15 cellular contexts compared by ENCODE assay signal in genomic region chr10:61732635-61733278, GRCh38.
DNase-seq lines count a peak whose midpoint lies in the region; TF ChIP-seq lines count a peak whose summit lies in the region.
"Had no signal": no experiment of that assay in that cellular context is flagged by ENCODE, and none has a peak within 500 bp of the region (broad histone marks: within the 10 kb centered on the region; RNA-seq: fewer than 3 reads in every experiment).

No MANE protein-coding gene starts in this region.

- no TSS peak for BruUV-seq in Caco-2 (replicated peaks; lab: Mats Ljungman, UMichigan)

- H3K27me3 ChIP-seq in SK-N-SH (ENCODE audit: insufficient read depth) (no peaks in the 10 kb centered on the region), Caco-2 (replicated peaks; ENCODE audit: control insufficient read depth, insufficient read depth, low read length) (no peaks in the 10 kb centered on the region)

- no peaks in the 10 kb centered on the region for H3K79me2 ChIP-seq in SK-N-SH (ENCODE audit: insufficient read depth)

- H3K9me3 Mint-ChIP-seq in Caco-2 (ENCODE audit: unreplicated experiment) = peaks cover 17% of the 10 kb centered on the region
- H3K9me3 Mint-ChIP-seq: HFFc6 had no signal

- H3F3A ChIP-seq in SK-N-SH (replicated peaks; ENCODE audit: insufficient read depth) = peaks cover 3% of the 10 kb centered on the region

- H3K9ac ChIP-seq in SK-N-SH = no peak overlapping the region

- H3K4me3 ChIP-seq in LNCaP clone FGC (ENCODE audit: low read depth, low read length) (no peak overlapping the region), SK-N-SH (ENCODE audit: low read depth in 2 of 2, low read length in 1 of 2) (no peak overlapping the region), fibroblast of villous mesenchyme (ENCODE audit: low read depth, low read length) (no peak overlapping the region), Caco-2 (ENCODE audit: low read depth, low read length) (no peak overlapping the region)
- H3K4me3 ChIP-seq: GM12878, HAP-1 had no signal

- TF ChIP-seq RAD21 in SK-N-SH (IDR thresholded peaks at IDR 0.05; ENCODE audit: low read length) = no peak

- intact Hi-C loops in Caco-2 (cut with micrococcal nuclease; ENCODE audit: unreplicated experiment) = loop anchor here (1.0 to 5.0 kb wide), 6 partner anchors 103 to 916 kb away; no protein-coding TSS in a partner anchor

- H3K36me3 Mint-ChIP-seq in Caco-2 (ENCODE audit: insufficient read depth, unreplicated experiment) = no peaks in the 10 kb centered on the region
- H3K36me3 Mint-ChIP-seq: CD8-positive, alpha-beta T cell had no signal

- no peak overlapping the region for H3K4me3 Mint-ChIP-seq in Caco-2 (ENCODE audit: unreplicated experiment)
- H3K4me3 Mint-ChIP-seq: B cell; CD8-positive, alpha-beta T cell; HFFc6 had no signal

- H3K36me3 ChIP-seq in SK-N-SH (replicated peaks in 1 of 2; ENCODE audit: control insufficient read depth in 1 of 2, insufficient read depth in 2 of 2, low read length in 1 of 2) (no peaks in the 10 kb centered on the region), Caco-2 (ENCODE audit: control insufficient read depth, insufficient read depth, low read length) (no peaks in the 10 kb centered on the region)
- H3K36me3 ChIP-seq: HAP-1 had no signal

- 45% methylated on average over 4 of the region's 4 CpGs for WGBS in SK-N-SH (ENCODE audit: low lambda C conversion rate)

- no peak overlapping the region for H3K27ac Mint-ChIP-seq in Caco-2 (ENCODE audit: unreplicated experiment)
- H3K27ac Mint-ChIP-seq: B cell; CD8-positive, alpha-beta T cell; HFFc6 had no signal

- H3K9me2 ChIP-seq in SK-N-SH = no peaks in the 10 kb centered on the region

- POLR2A ChIA-PET in SK-N-SH (lab: Yijun Ruan, JAX) (no interaction called here), Caco-2 (lab: Charles Lee) (no interaction called here)

- peaks cover 10% of the 10 kb centered on the region for H3K27me3 Mint-ChIP-seq in Caco-2 (ENCODE audit: insufficient read depth, unreplicated experiment)

- H3K4me1 ChIP-seq in SK-N-SH (ENCODE audit: control insufficient read depth in 1 of 2, insufficient read depth in 2 of 2, low read depth in 1 of 2, low read length in 1 of 2) = peaks cover 0 to 9% of the 10 kb centered on the region in 2 experiments; a peak in 1 of 4 replicates
- H3K4me1 ChIP-seq in Caco-2 = no peaks in the 10 kb centered on the region
- H3K4me1 ChIP-seq: HAP-1 had no signal

- TF ChIP-seq CTCF in 22Rv1 (IDR thresholded peaks at IDR 0.05) (no peak), LNCaP clone FGC (IDR thresholded peaks at IDR 0.05; ENCODE audit: control insufficient read depth, extremely low read depth, insufficient read depth) (no peak), SK-N-SH (IDR thresholded peaks at IDR 0.05) (no peak), fibroblast of villous mesenchyme (IDR thresholded peaks at IDR 0.05; ENCODE audit: insufficient read depth, low read depth, low read length) (no peak), Caco-2 (IDR thresholded peaks at IDR 0.05; ENCODE audit: insufficient read depth in 1 of 2, low read depth in 1 of 2, low read length in 1 of 2, severe bottlenecking in 1 of 2, unreplicated experiment in 1 of 2) (no peak)

- no peaks in the 10 kb centered on the region for H4K20me1 ChIP-seq in SK-N-SH (ENCODE audit: insufficient read depth)

- peaks cover 7% of the 10 kb centered on the region for H3K4me1 Mint-ChIP-seq in Caco-2 (ENCODE audit: low read depth, unreplicated experiment)
- H3K4me1 Mint-ChIP-seq: B cell had no signal

- peak overlapping the region; percentile 54; the same call in 1 of the 2 replicates for H2AFZ ChIP-seq in SK-N-SH (ENCODE audit: low read depth)

- TF ChIP-seq EP300 in SK-N-SH (IDR thresholded peaks at IDR 0.05; ENCODE audit: borderline replicate concordance in 1 of 2, low read depth in 1 of 2, low read length in 1 of 2) = peak in 1 of 2 experiments; percentile 84; a peak in 2 of 4 replicates

- H3K9me3 ChIP-seq in SK-N-SH (no peaks in the 10 kb centered on the region), Caco-2 (no peaks in the 10 kb centered on the region)
- H3K9me3 ChIP-seq: HAP-1 had no signal

- CTCF ChIA-PET in SK-N-SH (lab: Yijun Ruan, JAX) (interaction anchor here (0.6 to 4.1 kb wide), 25 partner anchors 10 to 597 kb away, joined by 3 to 44 read pairs (median 3); no protein-coding TSS in a partner anchor), Caco-2 (lab: Charles Lee) (interaction anchor here (0.5 to 1.0 kb wide), 6 partner anchors 18 to 592 kb away, joined by 3 to 10 read pairs (median 5); no protein-coding TSS in a partner anchor)

- H3K27ac ChIP-seq in 22Rv1 (peak overlapping the region; percentile 27), SK-N-SH (ENCODE audit: low read depth in 2 of 2, low read length in 1 of 2) (peak overlapping the region in 1 of 2 experiments; percentile 58; a peak in 2 of 4 replicates)
- H3K27ac ChIP-seq: C4-2B had no signal

- no peak overlapping the region for H3K4me2 ChIP-seq in SK-N-SH

- DNase-seq in LNCaP clone FGC (ENCODE audit: low read depth) (peak; percentile 93), SK-N-SH (no peak), fibroblast of villous mesenchyme (ENCODE audit: low read depth) (peak; percentile 51), NOMO-1 treated with DMSO at 0.1 percent for 48 hours (lab: John Stamatoyannopoulos, UW; ENCODE audit: unreplicated experiment) (no peak), C1 segment of cervical spinal cord (lab: John Stamatoyannopoulos, UW) (no peak), Caco-2 (no peak)
- DNase-seq: CD8-positive, alpha-beta T cell; DMS79; GOT3 had no signal

TF ChIP-seq in SK-N-SH, 30 proteins besides CTCF, POLR2A, EP300 and RAD21:
- TF ChIP-seq TCF12 (IDR thresholded peaks at IDR 0.05) (peak; percentile 79), ZBTB33 (IDR thresholded peaks at IDR 0.05; ENCODE audit: borderline replicate concordance, low read depth) (no peak), MEF2A (IDR thresholded peaks at IDR 0.05; ENCODE audit: borderline replicate concordance, low read depth) (no peak), RCOR1 (IDR thresholded peaks at IDR 0.05; ENCODE audit: low read length) (no peak), SMC3 (IDR thresholded peaks at IDR 0.05; ENCODE audit: low read depth, low read length) (no peak), GATA2 (CRISPR knock-in tag; IDR thresholded peaks at IDR 0.05) (peak; percentile 40; the same call in 1 of the 2 replicates), GABPA (IDR thresholded peaks at IDR 0.05; ENCODE audit: low read depth) (no peak), POLR2AphosphoS5 (IDR thresholded peaks at IDR 0.05; ENCODE audit: low read depth, low read length) (peak; percentile 54; the same call in 1 of the 2 replicates), FOXM1 (IDR thresholded peaks at IDR 0.05; ENCODE audit: low read depth) (no peak)
- TF ChIP-seq, protein P1, sequence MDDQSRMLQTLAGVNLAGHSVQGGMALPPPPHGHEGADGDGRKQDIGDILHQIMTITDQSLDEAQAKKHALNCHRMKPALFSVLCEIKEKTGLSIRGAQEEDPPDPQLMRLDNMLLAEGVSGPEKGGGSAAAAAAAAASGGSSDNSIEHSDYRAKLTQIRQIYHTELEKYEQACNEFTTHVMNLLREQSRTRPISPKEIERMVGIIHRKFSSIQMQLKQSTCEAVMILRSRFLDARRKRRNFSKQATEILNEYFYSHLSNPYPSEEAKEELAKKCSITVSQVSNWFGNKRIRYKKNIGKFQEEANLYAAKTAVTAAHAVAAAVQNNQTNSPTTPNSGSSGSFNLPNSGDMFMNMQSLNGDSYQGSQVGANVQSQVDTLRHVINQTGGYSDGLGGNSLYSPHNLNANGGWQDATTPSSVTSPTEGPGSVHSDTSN (IDR thresholded peaks at IDR 0.05) = peak; percentile 42; the same call in 1 of the 2 replicates

Comparison
In these comparisons a context has a peak if more than half of its experiments do, and no peak if none do; other contexts are left out.
1. DNase-seq: peak in LNCaP clone FGC (single experiment) and fibroblast of villous mesenchyme (single experiment); none in SK-N-SH (single experiment), NOMO-1 treated with DMSO at 0.1 percent for 48 hours (single experiment), C1 segment of cervical spinal cord (0 of 14) and Caco-2 (0 of 2).